In genomic region chr9:122810306-122810946, GRCh38 we compare ENCODE assay signal across 9 cellular contexts. TPM values are rescaled to one million over a fixed set of nuclear protein-coding genes. Genes with fewer than 3 reads are reported as not detected.
DNase-seq lines count a peak whose midpoint lies in the region; ATAC-seq, FAIRE-seq and TF ChIP-seq lines count a peak whose summit lies in the region.
"Had no signal": no experiment of that assay in that cellular context is flagged by ENCODE, and none has a peak within 500 bp of the region (broad histone marks: within the 10 kb centered on the region; RNA-seq: fewer than 3 reads in every experiment).

No MANE protein-coding gene starts in this region.

- H3K4me2 ChIP-seq in hepatocyte, result no peak overlapping the region

- peak; percentile 59 for ATAC-seq in HG02884 (IDR thresholded peaks at IDR 0.05; ENCODE audit: unreplicated experiment)
- ATAC-seq in GM21447 (IDR thresholded peaks at IDR 0.05; ENCODE audit: unreplicated experiment), result no peak

- in situ Hi-C loops in astrocyte of the cerebellum (cut with HindIII; ENCODE audit: low sequenced_read_pairs), result no loop called here

- H3K9me3 ChIP-seq in hepatocyte (ENCODE audit: low read depth), result no peaks in the 10 kb centered on the region
- H3K9me3 ChIP-seq in small intestine (ENCODE audit: control insufficient read depth, low read depth), result no peaks in the 10 kb centered on the region

- DNase-seq in GM12892 (ENCODE audit: insufficient read length), result peak; percentile 47
- DNase-seq in NCI-H1930 (lab: John Stamatoyannopoulos, UW), result peak; percentile 34 to 69
- DNase-seq in T1000 (lab: John Stamatoyannopoulos, UW), result peak; percentile 43
- peak; percentile 59 for DNase-seq in astrocyte of the cerebellum (ENCODE audit: low read depth)
- DNase-seq in hepatocyte (ENCODE audit: low spot score), result peak; percentile 85
- peak; percentile 84 for DNase-seq in small intestine

- H3K27me3 ChIP-seq in hepatocyte, result no peaks in the 10 kb centered on the region
- H3K27me3 ChIP-seq in small intestine (ENCODE audit: control insufficient read depth in 2 of 2, insufficient read depth in 2 of 2, low read length in 2 of 2), result no peaks in the 10 kb centered on the region

- H3K4me3 ChIP-seq in astrocyte of the cerebellum (ENCODE audit: low read depth, low read length) (no peak overlapping the region), hepatocyte (no peak overlapping the region), small intestine (ENCODE audit: low read depth in 1 of 2, low read length in 2 of 2) (no peak overlapping the region)

- H3K36me3 ChIP-seq in hepatocyte (replicated peaks; ENCODE audit: insufficient read depth, low read depth) (no peaks in the 10 kb centered on the region), small intestine (ENCODE audit: control insufficient read depth in 2 of 2, insufficient read depth in 2 of 2, low read length in 2 of 2) (no peaks in the 10 kb centered on the region)

- no peak overlapping the region for H3K27ac ChIP-seq in hepatocyte
- H3K27ac ChIP-seq in small intestine (ENCODE audit: low read depth in 1 of 2, low read length in 1 of 2), result no peak overlapping the region

- FAIRE-seq in GM12892 (lab: Jason Lieb, UNC) (peak; percentile 93), small intestine (lab: Jason Lieb, UNC) (no peak)

- H3K9me2 ChIP-seq in hepatocyte (replicated peaks; ENCODE audit: insufficient read depth), result no peaks in the 10 kb centered on the region

- no peaks in the 10 kb centered on the region for H3K4me1 ChIP-seq in hepatocyte (ENCODE audit: insufficient read depth)
- H3K4me1 ChIP-seq in small intestine (ENCODE audit: control insufficient read depth in 2 of 2, insufficient read depth in 1 of 2, low read depth in 1 of 2, low read length in 1 of 2), result no peaks in the 10 kb centered on the region

- 5% methylated on average over 8 of the region's 8 CpGs for WGBS in hepatocyte (ENCODE audit: low lambda C conversion rate, missing lambda C conversion rate)
- WGBS in small intestine, 3 donors, result 2 to 5% (median 2%) methylated on average over 8 of the region's 8 CpGs

- H4K20me1 ChIP-seq in hepatocyte (ENCODE audit: insufficient read depth, poor library complexity, severe bottlenecking), result no peaks in the 10 kb centered on the region

- no peak overlapping the region for H2AFZ ChIP-seq in hepatocyte

- peak; percentile 59 for TF ChIP-seq CTCF in astrocyte of the cerebellum (IDR thresholded peaks at IDR 0.05; ENCODE audit: low read depth, low read length, missing control alignments)
- peak; percentile 78 for TF ChIP-seq CTCF in hepatocyte (IDR thresholded peaks at IDR 0.05; ENCODE audit: poor library complexity)

- TF ChIP-seq POLR2A in GM12892 (IDR thresholded peaks at IDR 0.05; ENCODE audit: low read depth, low read length), result no peak

- no peaks in the 10 kb centered on the region for H3K79me2 ChIP-seq in hepatocyte

RNA-seq across cellular contexts. Expression of gene OR1K1, which starts 10.5 kb away (rescaled TPM):
- not detected for polyA plus RNA-seq in GM12892 (2012; ENCODE audit: missing spikeins)
- total RNA-seq in hepatocyte, result not detected in 2 replicates
- not detected in 2 replicates for polyA plus RNA-seq in hepatocyte
- polyA plus RNA-seq in small intestine, result not detected
- total RNA-seq: skeletal muscle tissue had no signal

RNA-seq across cellular contexts. Expression of gene PDCL, which starts 18.0 kb away (rescaled TPM):
- polyA plus RNA-seq in GM12892 (2012; ENCODE audit: missing spikeins), result 17.2 TPM
- 24.8 and 28.1 TPM in 2 replicates for total RNA-seq in hepatocyte
- 11.8 and 16.1 TPM in 2 replicates for polyA plus RNA-seq in hepatocyte
- polyA plus RNA-seq in small intestine, result 1 to 10 TPM; 7.8 to 9.2 (median 8.5) TPM

RNA-seq across cellular contexts. Expression of gene OR5C1, which starts 21.7 kb away (rescaled TPM):
- not detected for polyA plus RNA-seq in GM12892 (2012; ENCODE audit: missing spikeins)
- not detected in 2 replicates for total RNA-seq in hepatocyte
- polyA plus RNA-seq in hepatocyte (not detected in 2 replicates), small intestine (not detected)
- total RNA-seq: skeletal muscle tissue had no signal
